Comparison of ENCODE assay signal across 8 cellular contexts in genomic region chr1:52056937-52057231, GRCh38. TPM values are rescaled to one million over a fixed set of nuclear protein-coding genes. Genes with fewer than 3 reads are reported as not detected.
DNase-seq lines count a peak whose midpoint lies in the region; ATAC-seq and TF ChIP-seq lines count a peak whose summit lies in the region.

No MANE protein-coding gene starts in this region.

- TF ChIP-seq CTCF in cardiac muscle cell (IDR thresholded peaks at IDR 0.05; ENCODE audit: low read depth, low read length) (no peak), epithelial cell of proximal tubule (conservative IDR thresholded peaks at IDR 0.05; ENCODE audit: low read depth, low read length) (no peak)

- peaks cover 7% of the 10 kb centered on the region for H3K4me1 ChIP-seq in cardiac muscle cell (ENCODE audit: low read depth)

- peak overlapping the region; percentile 82 for H3K4me3 ChIP-seq in cardiac muscle cell
- H3K4me3 ChIP-seq in epithelial cell of proximal tubule (ENCODE audit: low read depth, low read length): peak overlapping the region; percentile 81

- DNase-seq in cardiac muscle cell (ENCODE audit: low read depth in 1 of 2, low spot score in 1 of 2) (peak in 1 of 2 donors; percentile 80), left ventricle myocardium superior (no peak), NCI-H226 (peak; percentile 20), epithelial cell of proximal tubule (ENCODE audit: low read depth) (no peak), renal cortical epithelial cell (ENCODE audit: low read depth) (peak; percentile 81), HCEC 1CT (no peak), NCI-H2029 treated with DMSO at 0.1 percent for 48 hours (lab: John Stamatoyannopoulos, UW) (no peak), LoVo (ENCODE audit: low spot score) (no peak)

- ATAC-seq in left ventricle myocardium superior: no peak

- no peaks in the 10 kb centered on the region for H3K9me3 ChIP-seq in cardiac muscle cell (ENCODE audit: low read depth)

- intact Hi-C loops in left ventricle myocardium superior (cut with micrococcal nuclease): no loop called here

- no peaks in the 10 kb centered on the region for H3K27me3 ChIP-seq in cardiac muscle cell

- H3K27ac ChIP-seq in cardiac muscle cell: peak overlapping the region; percentile 74

- peaks cover 10% of the 10 kb centered on the region for H3K36me3 ChIP-seq in cardiac muscle cell

RNA-seq across cellular contexts. Expression of gene BTF3L4, which starts 0.8 kb away (rescaled TPM):
- total RNA-seq in cardiac muscle cell (51.1 and 66.0 TPM in 2 replicates), left ventricle myocardium superior (30.8 TPM), epithelial cell of proximal tubule (47.4 and 65.8 TPM in 2 replicates), renal cortical epithelial cell (46.1 and 104 TPM in 2 replicates)
- 108 and 137 TPM in 2 replicates for polyA plus RNA-seq in cardiac muscle cell

RNA-seq across cellular contexts. Expression of gene TXNDC12, which starts 1.9 kb away (rescaled TPM):
- total RNA-seq in cardiac muscle cell (48.8 and 51.9 TPM in 2 replicates), left ventricle myocardium superior (18.5 TPM), epithelial cell of proximal tubule (51.7 and 85.7 TPM in 2 replicates), renal cortical epithelial cell (36.1 and 55.7 TPM in 2 replicates)
- polyA plus RNA-seq in cardiac muscle cell: 58.0 and 62.4 TPM in 2 replicates

RNA-seq across cellular contexts. Expression of gene KTI12, which starts 23.3 kb away (rescaled TPM):
- total RNA-seq in cardiac muscle cell (6.2 and 11.9 TPM in 2 replicates), left ventricle myocardium superior (3.2 TPM), epithelial cell of proximal tubule (10.4 and 14.4 TPM in 2 replicates), renal cortical epithelial cell (14.1 and 15.4 TPM in 2 replicates)
- polyA plus RNA-seq in cardiac muscle cell: 6.6 and 11.0 TPM in 2 replicates

Comparison
In these comparisons a context has a peak if more than half of its experiments do, and no peak if none do; other contexts are left out.
1. DNase-seq: peak in NCI-H226 (single experiment) and renal cortical epithelial cell (single experiment); none in left ventricle myocardium superior (single experiment), epithelial cell of proximal tubule (single experiment), HCEC 1CT (single experiment), NCI-H2029 treated with DMSO at 0.1 percent for 48 hours (single experiment) and LoVo (single experiment).